ENCODE assay signal across 14 cellular contexts in genomic region chr2:74531666-74532065, GRCh38. TPM values are rescaled to one million over a fixed set of nuclear protein-coding genes. Genes with fewer than 3 reads are reported as not detected.
DNase-seq lines count a peak whose midpoint lies in the region; ATAC-seq and TF ChIP-seq lines count a peak whose summit lies in the region.
"Had no signal": no experiment of that assay in that cellular context is flagged by ENCODE, and none has a peak within 500 bp of the region (broad histone marks: within the 10 kb centered on the region; RNA-seq: fewer than 3 reads in every experiment).

No MANE protein-coding gene starts in this region.

- DNase-seq in activated CD4-positive, alpha-beta T cell treated with anti-CD3 and anti-CD28 coated beads, Interleukin-2, amount 10 ng/mL, durations not matched to agents 24 days and 14 days, result no peak
- no peak for DNase-seq in activated CD4-positive, alpha-beta T cell treated with anti-CD3 and anti-CD28 coated beads for 1 hour
- DNase-seq in activated naive CD8-positive, alpha-beta T cell treated with anti-CD3 and anti-CD28 coated beads, Interleukin-2, amount 50 U/mL, for 24 hours, result no peak
- DNase-seq in omental fat pad (ENCODE audit: low spot score) (peak; percentile 20), NCI-H2227 (lab: John Stamatoyannopoulos, UW; ENCODE audit: unreplicated experiment) (no peak)
- DNase-seq: activated CD4-positive, alpha-beta T cell treated with anti-CD3 and anti-CD28 coated beads for 36 hours; adrenal gland; foreskin keratinocyte; NCI-H774; SJCRH30 had no signal

- ATAC-seq in activated naive CD8-positive, alpha-beta T cell treated with anti-CD3 and anti-CD28 coated beads, Interleukin-2, amount 50 U/mL, for 24 hours, result no peak
- ATAC-seq in omental fat pad (ENCODE audit: low FRiP score), result no peak
- no peak for ATAC-seq in HG03378 (IDR thresholded peaks at IDR 0.05; ENCODE audit: unreplicated experiment)
- ATAC-seq in HG02678 (IDR thresholded peaks at IDR 0.05; ENCODE audit: unreplicated experiment), result no peak
- ATAC-seq: A549, foreskin keratinocyte had no signal

- no peaks in the 10 kb centered on the region for H3K9me3 Mint-ChIP-seq in activated CD4-positive, alpha-beta T cell treated with anti-CD3 and anti-CD28 coated beads, Interleukin-2, amount 10 ng/mL, durations not matched to agents 24 days and 14 days
- H3K9me3 Mint-ChIP-seq in IgD-negative memory B cell, result no peaks in the 10 kb centered on the region
- no peaks in the 10 kb centered on the region for H3K9me3 Mint-ChIP-seq in activated naive CD8-positive, alpha-beta T cell treated with anti-CD3 and anti-CD28 coated beads, Interleukin-2, amount 50 U/mL, for 24 hours

- peaks cover 29% of the 10 kb centered on the region for H3K4me1 Mint-ChIP-seq in activated CD4-positive, alpha-beta T cell treated with anti-CD3 and anti-CD28 coated beads, Interleukin-2, amount 10 ng/mL, durations not matched to agents 24 days and 14 days
- H3K4me1 Mint-ChIP-seq in IgD-negative memory B cell, result peaks cover 22 to 32% (median 31%) of the 10 kb centered on the region in 3 donors
- H3K4me1 Mint-ChIP-seq in activated naive CD8-positive, alpha-beta T cell treated with anti-CD3 and anti-CD28 coated beads, Interleukin-2, amount 50 U/mL, for 24 hours, result peaks cover 40% of the 10 kb centered on the region

- no peaks in the 10 kb centered on the region for H3K27me3 Mint-ChIP-seq in activated CD4-positive, alpha-beta T cell treated with anti-CD3 and anti-CD28 coated beads, Interleukin-2, amount 10 ng/mL, durations not matched to agents 24 days and 14 days
- no peaks in the 10 kb centered on the region for H3K27me3 Mint-ChIP-seq in IgD-negative memory B cell
- H3K27me3 Mint-ChIP-seq in activated naive CD8-positive, alpha-beta T cell treated with anti-CD3 and anti-CD28 coated beads, Interleukin-2, amount 50 U/mL, for 24 hours, result no peaks in the 10 kb centered on the region
- H3K27me3 Mint-ChIP-seq: activated CD4-positive, alpha-beta T cell treated with anti-CD3 and anti-CD28 coated beads for 36 hours had no signal

- peak overlapping the region; percentile 92 for H3K27ac Mint-ChIP-seq in activated CD4-positive, alpha-beta T cell treated with anti-CD3 and anti-CD28 coated beads, Interleukin-2, amount 10 ng/mL, durations not matched to agents 24 days and 14 days
- H3K27ac Mint-ChIP-seq in IgD-negative memory B cell, result peak overlapping the region; percentile 0 to 91 (median 81)
- peak overlapping the region; percentile 23 for H3K27ac Mint-ChIP-seq in activated naive CD8-positive, alpha-beta T cell treated with anti-CD3 and anti-CD28 coated beads, Interleukin-2, amount 50 U/mL, for 24 hours

- peak overlapping the region; percentile 96 for H3K4me3 Mint-ChIP-seq in activated CD4-positive, alpha-beta T cell treated with anti-CD3 and anti-CD28 coated beads, Interleukin-2, amount 10 ng/mL, durations not matched to agents 24 days and 14 days
- H3K4me3 Mint-ChIP-seq in IgD-negative memory B cell, result peak overlapping the region in 3 of 4 donors; percentile 72 to 87 (median 73)
- H3K4me3 Mint-ChIP-seq in activated naive CD8-positive, alpha-beta T cell treated with anti-CD3 and anti-CD28 coated beads, Interleukin-2, amount 50 U/mL, for 24 hours, result peak overlapping the region; percentile 94

- intact Hi-C loops in activated CD4-positive, alpha-beta T cell treated with anti-CD3 and anti-CD28 coated beads, Interleukin-2, amount 10 ng/mL, durations not matched to agents 24 days and 14 days (cut with micrococcal nuclease), result loop anchor here (2.0 kb wide), 1 partner anchor 281 kb away; no protein-coding TSS in a partner anchor

- TF ChIP-seq CTCF in omental fat pad (IDR thresholded peaks at IDR 0.05), result no peak

- H3K36me3 Mint-ChIP-seq in activated CD4-positive, alpha-beta T cell treated with anti-CD3 and anti-CD28 coated beads, Interleukin-2, amount 10 ng/mL, durations not matched to agents 24 days and 14 days (ENCODE audit: low read depth), result peaks cover 43% of the 10 kb centered on the region
- H3K36me3 Mint-ChIP-seq in IgD-negative memory B cell, result peaks cover 2% of the 10 kb centered on the region
- peaks cover 47% of the 10 kb centered on the region for H3K36me3 Mint-ChIP-seq in activated naive CD8-positive, alpha-beta T cell treated with anti-CD3 and anti-CD28 coated beads, Interleukin-2, amount 50 U/mL, for 24 hours (ENCODE audit: low read depth)

RNA-seq across cellular contexts. Expression of gene HTRA2, which starts 1.9 kb away (rescaled TPM):
- total RNA-seq in activated CD4-positive, alpha-beta T cell treated with anti-CD3 and anti-CD28 coated beads, Interleukin-2, amount 10 ng/mL, durations not matched to agents 24 days and 14 days, result 49.6 and 56.4 TPM in 2 replicates
- 34.4 TPM for polyA plus RNA-seq in IgD-negative memory B cell
- 10 to 100 TPM; 30.7 to 45.6 (median 36.8) TPM for total RNA-seq in omental fat pad

RNA-seq across cellular contexts. Expression of gene AUP1, which starts 2.2 kb away (rescaled TPM):
- total RNA-seq in activated CD4-positive, alpha-beta T cell treated with anti-CD3 and anti-CD28 coated beads, Interleukin-2, amount 10 ng/mL, durations not matched to agents 24 days and 14 days, result 170 and 173 TPM in 2 replicates
- 108 TPM for polyA plus RNA-seq in IgD-negative memory B cell
- 100 to 1,000 TPM; 120 to 157 (median 146) TPM for total RNA-seq in omental fat pad

RNA-seq across cellular contexts. Expression of gene DQX1, which starts 5.6 kb away (rescaled TPM):
- 0.59 and 0.68 TPM in 2 replicates for total RNA-seq in activated CD4-positive, alpha-beta T cell treated with anti-CD3 and anti-CD28 coated beads, Interleukin-2, amount 10 ng/mL, durations not matched to agents 24 days and 14 days
- polyA plus RNA-seq in IgD-negative memory B cell, result 0.70 TPM
- total RNA-seq in omental fat pad, result not detected

RNA-seq across cellular contexts. Expression of gene TLX2, which starts 17.4 kb away (rescaled TPM):
- 0.54 and 0.70 TPM in 2 replicates for total RNA-seq in activated CD4-positive, alpha-beta T cell treated with anti-CD3 and anti-CD28 coated beads, Interleukin-2, amount 10 ng/mL, durations not matched to agents 24 days and 14 days
- polyA plus RNA-seq in IgD-negative memory B cell, result not detected
- total RNA-seq in omental fat pad, result not detected
- total RNA-seq: foreskin keratinocyte, SJCRH30 had no signal

RNA-seq across cellular contexts. Expression of gene LOXL3, which starts 22.1 kb away (rescaled TPM):
- total RNA-seq in activated CD4-positive, alpha-beta T cell treated with anti-CD3 and anti-CD28 coated beads, Interleukin-2, amount 10 ng/mL, durations not matched to agents 24 days and 14 days, result 1.5 and 1.7 TPM in 2 replicates
- polyA plus RNA-seq in IgD-negative memory B cell, result 0.74 TPM
- total RNA-seq in omental fat pad, result 10 to 100 TPM in 2 of 4 donors, 1 to 10 TPM in 2; 7.5 to 12.4 (median 9.1) TPM

Comparison
In these comparisons a context has a peak if more than half of its experiments do, and no peak if none do; other contexts are left out.
1. H3K27ac Mint-ChIP-seq: peak in every context shown above with its lines; median percentile 92 in activated CD4-positive, alpha-beta T cell treated with anti-CD3 and anti-CD28 coated beads, Interleukin-2, amount 10 ng/mL, durations not matched to agents 24 days and 14 days; 81 in IgD-negative memory B cell; 23 in activated naive CD8-positive, alpha-beta T cell treated with anti-CD3 and anti-CD28 coated beads, Interleukin-2, amount 50 U/mL, for 24 hours.